Comparison of ENCODE assay signal across 21 cellular contexts in genomic region chr1:168513656-168514404, GRCh38. TPM values are rescaled to one million over a fixed set of nuclear protein-coding genes. Genes with fewer than 3 reads are reported as not detected.
DNase-seq lines count a peak whose midpoint lies in the region; ATAC-seq and TF ChIP-seq lines count a peak whose summit lies in the region.
"Had no signal": no experiment of that assay in that cellular context is flagged by ENCODE, and none has a peak within 500 bp of the region (broad histone marks: within the 10 kb centered on the region; RNA-seq: fewer than 3 reads in every experiment).

No MANE protein-coding gene starts in this region.

- POLR2A ChIA-PET in CD8-positive, alpha-beta T cell (lab: Charles Lee), result interaction anchor here (1.0 kb wide), 1 partner anchor 10 kb away, joined by 4 read pairs; no protein-coding TSS in a partner anchor
- POLR2A ChIA-PET in MCF 10A (lab: Yijun Ruan, JAX), result no interaction called here

- no TSS peak for BruUV-seq in MCF 10A (replicated peaks; lab: Mats Ljungman, UMichigan)

- H3K27ac ChIP-seq in CD8-positive, alpha-beta T cell (ENCODE audit: low read depth, low read length), result no peak overlapping the region
- H3K27ac ChIP-seq in duodenal mucosa (ENCODE audit: low read depth, low read length) (peak overlapping the region; percentile 5), caudate nucleus (ENCODE audit: low read depth, low read length) (no peak overlapping the region)
- H3K27ac ChIP-seq: gastrocnemius medialis, VCaP had no signal

- H3K4me3 ChIP-seq in CD8-positive, alpha-beta T cell (ENCODE audit: low read depth, low read length), result peak overlapping the region; percentile 40
- H3K4me3 ChIP-seq in duodenal mucosa (ENCODE audit: low read depth in 1 of 2, low read length in 2 of 2), result no peak overlapping the region
- H3K4me3 ChIP-seq: gastrocnemius medialis had no signal

- no peak for TF ChIP-seq CTCF in CD8-positive, alpha-beta T cell (IDR thresholded peaks at IDR 0.05)
- TF ChIP-seq CTCF in MCF 10A (IDR thresholded peaks at IDR 0.05; ENCODE audit: unreplicated experiment), result no peak

- peaks cover 82% of the 10 kb centered on the region for H3K4me1 Mint-ChIP-seq in CD8-positive, alpha-beta T cell (ENCODE audit: low read depth)
- H3K4me1 Mint-ChIP-seq in natural killer cell treated with Interleukin-12 subunit alpha and Interleukin-12 subunit beta and Interleukin-15 and Interleukin-18, amount 100 ng/mL, for 72 hours (ENCODE audit: low read depth in 2 of 2), result peaks cover 64 to 71% of the 10 kb centered on the region in 2 donors
- H3K4me1 Mint-ChIP-seq in MCF 10A (ENCODE audit: insufficient read depth, unreplicated experiment), result no peaks in the 10 kb centered on the region
- H3K4me1 Mint-ChIP-seq: brain had no signal

- H3K4me3 Mint-ChIP-seq in CD8-positive, alpha-beta T cell, result peak overlapping the region; percentile 78
- H3K4me3 Mint-ChIP-seq in natural killer cell treated with Interleukin-12 subunit alpha and Interleukin-12 subunit beta and Interleukin-15 and Interleukin-18, amount 100 ng/mL, for 72 hours, result peak overlapping the region; percentile 89
- H3K4me3 Mint-ChIP-seq in MCF 10A (ENCODE audit: unreplicated experiment), result no peak overlapping the region
- H3K4me3 Mint-ChIP-seq: brain, mesothelial cell of epicardium had no signal

- H3K4me1 ChIP-seq in CD8-positive, alpha-beta T cell (ENCODE audit: insufficient read depth, low read length), result peaks cover 75% of the 10 kb centered on the region
- H3K4me1 ChIP-seq in duodenal mucosa (ENCODE audit: control insufficient read depth in 1 of 2, insufficient read depth in 2 of 2, low read length in 2 of 2), result peaks cover 0 to 10% of the 10 kb centered on the region in 2 donors

- CTCF ChIA-PET in CD8-positive, alpha-beta T cell (lab: Charles Lee), result interaction anchor here (1.2 to 1.7 kb wide), 3 partner anchors 40 to 74 kb away, joined by 3 to 4 read pairs (median 4); no protein-coding TSS in a partner anchor
- CTCF ChIA-PET in MCF 10A (lab: Yijun Ruan, JAX), result interaction anchor here (0.7 to 1.3 kb wide), 3 partner anchors 191 to 813 kb away, joined by 3 to 5 read pairs (median 3); no protein-coding TSS in a partner anchor

- H3K9me3 Mint-ChIP-seq in CD8-positive, alpha-beta T cell, result no peaks in the 10 kb centered on the region
- peaks cover 3% of the 10 kb centered on the region for H3K9me3 Mint-ChIP-seq in natural killer cell treated with Interleukin-12 subunit alpha and Interleukin-12 subunit beta and Interleukin-15 and Interleukin-18, amount 100 ng/mL, for 72 hours
- H3K9me3 Mint-ChIP-seq in MCF 10A (ENCODE audit: unreplicated experiment), result no peaks in the 10 kb centered on the region
- H3K9me3 Mint-ChIP-seq: brain had no signal

- ATAC-seq in CD8-positive, alpha-beta T cell, result no peak
- peak in 1 of 2 donors; percentile 11 for ATAC-seq in natural killer cell treated with Interleukin-12 subunit alpha and Interleukin-12 subunit beta and Interleukin-15 and Interleukin-18, amount 100 ng/mL, for 72 hours
- no peak for ATAC-seq in HG02588 (IDR thresholded peaks at IDR 0.05; ENCODE audit: unreplicated experiment)
- ATAC-seq: gastrocnemius medialis, SK-N-SH treated with all-trans-retinoic acid at 6 μM for 48 hours had no signal

- no peaks in the 10 kb centered on the region for H3K36me3 ChIP-seq in CD8-positive, alpha-beta T cell (ENCODE audit: insufficient read depth, low read length)
- H3K36me3 ChIP-seq in duodenal mucosa (ENCODE audit: control insufficient read depth in 1 of 2, insufficient read depth in 2 of 2, low read length in 2 of 2), result no peaks in the 10 kb centered on the region
- H3K36me3 ChIP-seq: gastrocnemius medialis had no signal

- no peak overlapping the region for H3K9ac ChIP-seq in duodenal mucosa (ENCODE audit: low read depth in 1 of 2, low read length in 2 of 2)

- H3K9me3 ChIP-seq in CD8-positive, alpha-beta T cell (ENCODE audit: low read length), result no peaks in the 10 kb centered on the region
- no peaks in the 10 kb centered on the region for H3K9me3 ChIP-seq in duodenal mucosa (ENCODE audit: control insufficient read depth in 1 of 2, low read length in 2 of 2)
- H3K9me3 ChIP-seq: gastrocnemius medialis had no signal

- H3K27me3 Mint-ChIP-seq in CD8-positive, alpha-beta T cell (ENCODE audit: low read depth), result no peaks in the 10 kb centered on the region
- H3K27me3 Mint-ChIP-seq in natural killer cell treated with Interleukin-12 subunit alpha and Interleukin-12 subunit beta and Interleukin-15 and Interleukin-18, amount 100 ng/mL, for 72 hours, result no peaks in the 10 kb centered on the region
- H3K27me3 Mint-ChIP-seq in MCF 10A (ENCODE audit: insufficient read depth, unreplicated experiment), result no peaks in the 10 kb centered on the region

- H3K27me3 ChIP-seq in CD8-positive, alpha-beta T cell (ENCODE audit: insufficient read depth, low read length), result no peaks in the 10 kb centered on the region
- no peaks in the 10 kb centered on the region for H3K27me3 ChIP-seq in duodenal mucosa (ENCODE audit: control insufficient read depth in 1 of 2, insufficient read depth in 2 of 2, low read length in 2 of 2)
- H3K27me3 ChIP-seq: gastrocnemius medialis had no signal

- intact Hi-C loops in CD8-positive, alpha-beta T cell (cut with DNase I, micrococcal nuclease), result loop anchor here (1.0 to 10.0 kb wide), 8 partner anchors 17 to 1181 kb away; no protein-coding TSS in a partner anchor
- intact Hi-C loops in MCF 10A (cut with micrococcal nuclease), result no loop called here

- no peaks in the 10 kb centered on the region for H3K36me3 Mint-ChIP-seq in CD8-positive, alpha-beta T cell
- peaks cover 3% of the 10 kb centered on the region for H3K36me3 Mint-ChIP-seq in natural killer cell treated with Interleukin-12 subunit alpha and Interleukin-12 subunit beta and Interleukin-15 and Interleukin-18, amount 100 ng/mL, for 72 hours
- H3K36me3 Mint-ChIP-seq in MCF 10A (ENCODE audit: insufficient read depth, unreplicated experiment), result no peaks in the 10 kb centered on the region
- H3K36me3 Mint-ChIP-seq: brain, mesothelial cell of epicardium had no signal

- H3K27ac Mint-ChIP-seq in CD8-positive, alpha-beta T cell, result peak overlapping the region; percentile 91
- H3K27ac Mint-ChIP-seq in natural killer cell treated with Interleukin-12 subunit alpha and Interleukin-12 subunit beta and Interleukin-15 and Interleukin-18, amount 100 ng/mL, for 72 hours, result peak overlapping the region; percentile 36 to 93
- no peak overlapping the region for H3K27ac Mint-ChIP-seq in MCF 10A (ENCODE audit: low read depth, unreplicated experiment)
- H3K27ac Mint-ChIP-seq: brain, mesothelial cell of epicardium had no signal

- DNase-seq in CD8-positive, alpha-beta T cell, result peak in 1 of 7 experiments; percentile 25
- DNase-seq in RPMI7951 (ENCODE audit: low read depth), result peak; percentile 46
- DNase-seq in natural killer cell treated with Interleukin-12 subunit alpha and Interleukin-12 subunit beta and Interleukin-15 and Interleukin-18, amount 100 ng/mL, for 72 hours (ENCODE audit: low spot score), result no peak
- DNase-seq in kidney tubule cell (ENCODE audit: low spot score), result no peak
- DNase-seq in caudate nucleus (lab: John Stamatoyannopoulos, UW), result no peak
- DNase-seq in MCF 10A (ENCODE audit: unreplicated experiment), result no peak
- DNase-seq: DMS53; effector CD8-positive, alpha-beta T cell; gastrocnemius medialis; GOT3; NCI-H1105; NCI-H345 had no signal

RNA-seq across cellular contexts. Expression of gene XCL2, which starts 30.0 kb away (rescaled TPM):
- total RNA-seq in CD8-positive, alpha-beta T cell, result 10 to 100 TPM; 18.9 to 19.5 TPM
- not detected in 2 replicates for total RNA-seq in RPMI7951 (2014; rRNA removed; shearing (Covaris generic))
- total RNA-seq in natural killer cell treated with Interleukin-12 subunit alpha and Interleukin-12 subunit beta and Interleukin-15 and Interleukin-18, amount 100 ng/mL, for 72 hours, result 1 to 10 TPM; 2.7 TPM
- total RNA-seq in MCF 10A (2022), result not detected in 2 replicates
- total RNA-seq: mesothelial cell of epicardium, OCI-LY7, osteocyte, temporal lobe had no signal

Comparison
In these comparisons a context has a peak if more than half of its experiments do, and no peak if none do; other contexts are left out.
1. RNA of gene XCL2, which starts 30.0 kb away (total RNA-seq): 18.9 to 19.5 TPM in CD8-positive, alpha-beta T cell; 2.7 TPM in natural killer cell treated with Interleukin-12 subunit alpha and Interleukin-12 subunit beta and Interleukin-15 and Interleukin-18, amount 100 ng/mL, for 72 hours, not detected in RPMI7951 and not detected in MCF 10A; every median in the first group is over 4 times any median in the second.